Comparison of ENCODE assay signal across 18 cellular contexts in the genomic region with DNA sequence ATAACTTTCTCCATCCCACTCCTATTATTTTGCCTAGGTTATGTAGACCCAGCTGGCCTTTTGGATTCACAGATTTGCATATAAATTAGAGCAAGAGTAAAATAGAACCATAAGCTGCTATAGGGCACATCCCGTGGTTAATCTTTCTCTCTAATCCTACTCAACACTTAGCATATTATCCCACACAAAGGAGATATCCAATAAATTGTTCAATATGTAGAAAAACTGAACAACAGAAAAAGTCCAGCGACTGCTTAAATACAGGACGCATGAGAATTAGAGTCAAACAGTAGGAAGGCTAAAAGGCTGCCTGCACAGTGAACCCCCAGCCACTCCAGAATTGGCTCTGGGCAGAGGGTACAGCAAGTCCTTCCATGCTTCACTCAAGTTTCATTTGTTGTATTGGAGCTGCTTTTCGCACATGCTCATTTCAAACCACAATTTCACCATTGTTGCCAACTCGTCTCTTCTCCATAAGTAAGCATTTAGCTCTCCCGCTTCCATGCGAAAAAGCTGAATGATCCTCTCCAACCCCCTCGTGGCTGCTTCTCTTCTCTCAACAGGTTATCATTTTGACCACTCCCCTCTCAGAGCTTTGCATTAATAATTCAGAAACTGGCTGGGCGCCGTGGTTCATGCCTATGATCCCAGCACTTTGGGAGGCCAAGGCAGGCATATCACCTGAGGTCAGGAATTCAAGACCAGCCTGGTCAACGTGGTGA. TPM values are rescaled to one million over a fixed set of nuclear protein-coding genes. Genes with fewer than 3 reads are reported as not detected.
DNase-seq lines count a peak whose midpoint lies in the region; ATAC-seq and TF ChIP-seq lines count a peak whose summit lies in the region.
"Had no signal": no experiment of that assay in that cellular context is flagged by ENCODE, and none has a peak within 500 bp of the region (broad histone marks: within the 10 kb centered on the region; RNA-seq: fewer than 3 reads in every experiment).

No MANE protein-coding gene starts in this region.

- no peaks in the 10 kb centered on the region for H3K9me3 ChIP-seq in BLaER1 treated with 17β-estradiol and CSF1 and Interleukin-3, amounts not matched to agents 10 nM and 100 nM (replicated peaks in 1 of 11)
- H3K9me3 ChIP-seq in BE2C = no peaks in the 10 kb centered on the region

- no peak for TF ChIP-seq CTCF in GM23338 (conservative IDR thresholded peaks at IDR 0.05; ENCODE audit: low read depth in 2 of 2)
- no peak for TF ChIP-seq CTCF in osteocyte (IDR thresholded peaks at IDR 0.05)
- TF ChIP-seq CTCF in BE2C (IDR thresholded peaks at IDR 0.05; ENCODE audit: low read depth, low read length) = no peak

- H3F3A ChIP-seq in GM23338 (replicated peaks; ENCODE audit: low read depth) = no peaks in the 10 kb centered on the region

- no peak overlapping the region for H3K4me3 ChIP-seq in BLaER1 treated with 17β-estradiol and CSF1 and Interleukin-3, amounts not matched to agents 10 nM and 100 nM
- H3K4me3 ChIP-seq in GM23338 = no peak overlapping the region
- H3K4me3 ChIP-seq in BE2C (ENCODE audit: low read depth, low read length) = no peak overlapping the region

- no peak overlapping the region for H3K27ac ChIP-seq in BLaER1 treated with 17β-estradiol and CSF1 and Interleukin-3, amounts not matched to agents 10 nM and 100 nM
- H3K27ac ChIP-seq in GM23338 (ENCODE audit: low read depth) = no peak overlapping the region

- DNase-seq in GM23338 (ENCODE audit: low spot score) (no peak), osteocyte (ENCODE audit: extremely low spot score, unreplicated experiment) (no peak), head of caudate nucleus (no peak), BE2C (no peak)
- DNase-seq: DMS153, EL, HCEC 1CT, NCI-H1048, NCI-H146, NCI-H2081 treated with DMSO at 0.1 percent for 48 hours, NCI-H2227 treated with DMSO at 0.1 percent for 48 hours, NCI-H748 treated with DMSO at 0.1 percent for 48 hours, SHP77 had no signal

- H3K4me1 Mint-ChIP-seq in GM23338 (peaks cover 31% of the 10 kb centered on the region), osteocyte (ENCODE audit: unreplicated experiment) (peaks cover 51% of the 10 kb centered on the region)
- peaks cover 17% of the 10 kb centered on the region for H3K4me1 Mint-ChIP-seq in dendritic cell treated with granulocyte-macrophage colony-stimulating factor and Interleukin-4, amounts not matched to agents 40 ng/mL and 50 ng/mL, for 4 days (ENCODE audit: low read depth)

- no peaks in the 10 kb centered on the region for H3K36me3 ChIP-seq in BLaER1 treated with 17β-estradiol and CSF1 and Interleukin-3, amounts not matched to agents 10 nM and 100 nM
- H3K36me3 ChIP-seq in GM23338 (ENCODE audit: insufficient read depth) = no peaks in the 10 kb centered on the region
- H3K36me3 ChIP-seq in BE2C = no peaks in the 10 kb centered on the region

- H3K27ac Mint-ChIP-seq in GM23338 (peak overlapping the region; percentile 2; the same call in 1 of the 2 replicates), osteocyte (ENCODE audit: unreplicated experiment) (peak overlapping the region; percentile 50)
- peak overlapping the region; percentile 50 for H3K27ac Mint-ChIP-seq in dendritic cell treated with granulocyte-macrophage colony-stimulating factor and Interleukin-4, amounts not matched to agents 40 ng/mL and 50 ng/mL, for 4 days
- H3K27ac Mint-ChIP-seq: B cell had no signal

- peak overlapping the region in 6 of 11 experiments; percentile 59 to 83 (median 72); a peak in 8 of 22 replicates for H3K4me2 ChIP-seq in BLaER1 treated with 17β-estradiol and CSF1 and Interleukin-3, amounts not matched to agents 10 nM and 100 nM
- 0 out of 2 replicates have a peak overlapping the region, but pooled peaks have one; percentile 20 for H3K4me2 ChIP-seq in GM23338

- no peaks in the 10 kb centered on the region for H3K36me3 Mint-ChIP-seq in GM23338 (ENCODE audit: low read depth)
- H3K36me3 Mint-ChIP-seq in dendritic cell treated with granulocyte-macrophage colony-stimulating factor and Interleukin-4, amounts not matched to agents 40 ng/mL and 50 ng/mL, for 4 days (ENCODE audit: low read depth) = no peaks in the 10 kb centered on the region
- H3K36me3 Mint-ChIP-seq in osteocyte (ENCODE audit: unreplicated experiment) = no peaks in the 10 kb centered on the region

- H3K4me3 Mint-ChIP-seq in GM23338 = no peak overlapping the region
- H3K4me3 Mint-ChIP-seq in dendritic cell treated with granulocyte-macrophage colony-stimulating factor and Interleukin-4, amounts not matched to agents 40 ng/mL and 50 ng/mL, for 4 days = no peak overlapping the region
- no peak overlapping the region for H3K4me3 Mint-ChIP-seq in osteocyte (ENCODE audit: unreplicated experiment)
- H3K4me3 Mint-ChIP-seq: B cell had no signal

- no peaks in the 10 kb centered on the region for H3K27me3 ChIP-seq in BLaER1 treated with 17β-estradiol and CSF1 and Interleukin-3, amounts not matched to agents 10 nM and 100 nM
- H3K27me3 ChIP-seq in GM23338 (ENCODE audit: insufficient read depth) (no peaks in the 10 kb centered on the region), BE2C (no peaks in the 10 kb centered on the region)

- intact Hi-C loops in dendritic cell treated with granulocyte-macrophage colony-stimulating factor and Interleukin-4, amounts not matched to agents 40 ng/mL and 50 ng/mL, for 4 days (cut with micrococcal nuclease) = no loop called here
- intact Hi-C loops in head of caudate nucleus (cut with DNase I) = no loop called here

- no peaks in the 10 kb centered on the region for H3K79me2 ChIP-seq in GM23338 (replicated peaks; ENCODE audit: insufficient read depth)

- ATAC-seq in GM23338 (no peak), HG02610 (IDR thresholded peaks at IDR 0.05; ENCODE audit: unreplicated experiment) (no peak)
- ATAC-seq: SK-N-SH treated with all-trans-retinoic acid at 6 μM for 48 hours had no signal

- H3K9me2 ChIP-seq in GM23338 (ENCODE audit: insufficient read depth) = no peaks in the 10 kb centered on the region

- H4K20me1 ChIP-seq in BLaER1 treated with 17β-estradiol and CSF1 and Interleukin-3, amounts not matched to agents 10 nM and 100 nM = no peaks in the 10 kb centered on the region
- H4K20me1 ChIP-seq in GM23338 (replicated peaks; ENCODE audit: insufficient read depth) = no peaks in the 10 kb centered on the region

- H3K4me1 ChIP-seq in BLaER1 treated with 17β-estradiol and CSF1 and Interleukin-3, amounts not matched to agents 10 nM and 100 nM = peaks cover 20 to 60% (median 56%) of the 10 kb centered on the region in 10 experiments
- H3K4me1 ChIP-seq in GM23338 (ENCODE audit: insufficient read depth) = peaks cover 24% of the 10 kb centered on the region
- H3K4me1 ChIP-seq in BE2C = no peaks in the 10 kb centered on the region

- H3K9me3 Mint-ChIP-seq in GM23338 (no peaks in the 10 kb centered on the region), osteocyte (ENCODE audit: unreplicated experiment) (no peaks in the 10 kb centered on the region)
- no peaks in the 10 kb centered on the region for H3K9me3 Mint-ChIP-seq in dendritic cell treated with granulocyte-macrophage colony-stimulating factor and Interleukin-4, amounts not matched to agents 40 ng/mL and 50 ng/mL, for 4 days

- H3K27me3 Mint-ChIP-seq in GM23338 (ENCODE audit: insufficient read depth, low read depth, poor library complexity) (no peaks in the 10 kb centered on the region), osteocyte (ENCODE audit: unreplicated experiment) (no peaks in the 10 kb centered on the region)
- H3K27me3 Mint-ChIP-seq in dendritic cell treated with granulocyte-macrophage colony-stimulating factor and Interleukin-4, amounts not matched to agents 40 ng/mL and 50 ng/mL, for 4 days = no peaks in the 10 kb centered on the region

- H2AFZ ChIP-seq in GM23338 = peak overlapping the region; percentile 94

- H3K9ac ChIP-seq in BLaER1 treated with 17β-estradiol and CSF1 and Interleukin-3, amounts not matched to agents 10 nM and 100 nM = no peak overlapping the region

TF ChIP-seq in GM23338, 12 proteins besides CTCF, POLR2A, EP300 and RAD21:
- TF ChIP-seq ZNF331 (CRISPR knock-in tag; IDR thresholded peaks at IDR 0.05; ENCODE audit: low read depth) (no peak), EZH2phosphoT487 (IDR thresholded peaks at IDR 0.05; ENCODE audit: unreplicated experiment) (no peak)
- TF ChIP-seq, protein P1, sequence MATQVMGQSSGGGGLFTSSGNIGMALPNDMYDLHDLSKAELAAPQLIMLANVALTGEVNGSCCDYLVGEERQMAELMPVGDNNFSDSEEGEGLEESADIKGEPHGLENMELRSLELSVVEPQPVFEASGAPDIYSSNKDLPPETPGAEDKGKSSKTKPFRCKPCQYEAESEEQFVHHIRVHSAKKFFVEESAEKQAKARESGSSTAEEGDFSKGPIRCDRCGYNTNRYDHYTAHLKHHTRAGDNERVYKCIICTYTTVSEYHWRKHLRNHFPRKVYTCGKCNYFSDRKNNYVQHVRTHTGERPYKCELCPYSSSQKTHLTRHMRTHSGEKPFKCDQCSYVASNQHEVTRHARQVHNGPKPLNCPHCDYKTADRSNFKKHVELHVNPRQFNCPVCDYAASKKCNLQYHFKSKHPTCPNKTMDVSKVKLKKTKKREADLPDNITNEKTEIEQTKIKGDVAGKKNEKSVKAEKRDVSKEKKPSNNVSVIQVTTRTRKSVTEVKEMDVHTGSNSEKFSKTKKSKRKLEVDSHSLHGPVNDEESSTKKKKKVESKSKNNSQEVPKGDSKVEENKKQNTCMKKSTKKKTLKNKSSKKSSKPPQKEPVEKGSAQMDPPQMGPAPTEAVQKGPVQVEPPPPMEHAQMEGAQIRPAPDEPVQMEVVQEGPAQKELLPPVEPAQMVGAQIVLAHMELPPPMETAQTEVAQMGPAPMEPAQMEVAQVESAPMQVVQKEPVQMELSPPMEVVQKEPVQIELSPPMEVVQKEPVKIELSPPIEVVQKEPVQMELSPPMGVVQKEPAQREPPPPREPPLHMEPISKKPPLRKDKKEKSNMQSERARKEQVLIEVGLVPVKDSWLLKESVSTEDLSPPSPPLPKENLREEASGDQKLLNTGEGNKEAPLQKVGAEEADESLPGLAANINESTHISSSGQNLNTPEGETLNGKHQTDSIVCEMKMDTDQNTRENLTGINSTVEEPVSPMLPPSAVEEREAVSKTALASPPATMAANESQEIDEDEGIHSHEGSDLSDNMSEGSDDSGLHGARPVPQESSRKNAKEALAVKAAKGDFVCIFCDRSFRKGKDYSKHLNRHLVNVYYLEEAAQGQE (IDR thresholded peaks at IDR 0.05; ENCODE audit: unreplicated experiment) = no peak
TF ChIP-seq in GM23338: peak in this region for 0.

RNA-seq across cellular contexts. Expression of a gene that starts 14.1 kb away (rescaled TPM):
- 55.8 and 86.5 TPM in 2 replicates for total RNA-seq in GM23338 (2014; rRNA removed; shearing (Covaris generic))
- polyA plus RNA-seq in GM23338 (2016; fragmentation: Nextera tagmentation; extraction: Ambion mirVana) = 57.3 and 60.0 TPM in 2 replicates
- 8.8 and 11.8 TPM in 2 replicates for total RNA-seq in osteocyte
- polyA plus RNA-seq in BE2C (2012; ENCODE audit: insufficient read depth, insufficient read length, low read depth) = not detected
